8 cellular contexts compared by ENCODE assay signal in genomic region chr3:126197854-126198584, GRCh38. TPM values are rescaled to one million over a fixed set of nuclear protein-coding genes. Genes with fewer than 3 reads are reported as not detected.
DNase-seq lines count a peak whose midpoint lies in the region; ATAC-seq and TF ChIP-seq lines count a peak whose summit lies in the region.

No MANE protein-coding gene starts in this region.

- H3K4me1 ChIP-seq in fibroblast of lung (ENCODE audit: control insufficient read depth, extremely low read depth, insufficient read depth, low read length) (no peaks in the 10 kb centered on the region), neural progenitor cell (peaks cover 9% of the 10 kb centered on the region)

- H3K27me3 Mint-ChIP-seq in neural progenitor cell (ENCODE audit: insufficient read depth, low read depth): no peaks in the 10 kb centered on the region

- H3K79me2 ChIP-seq in fibroblast of lung (ENCODE audit: control insufficient read depth, insufficient read depth, low read length): no peaks in the 10 kb centered on the region
- H3K79me2 ChIP-seq in neural progenitor cell (ENCODE audit: low read depth): no peaks in the 10 kb centered on the region

- peaks cover 24% of the 10 kb centered on the region for H3K9me3 Mint-ChIP-seq in neural progenitor cell

- H3K27me3 ChIP-seq in fibroblast of lung (ENCODE audit: control insufficient read depth, insufficient read depth, low read length) (no peaks in the 10 kb centered on the region), neural progenitor cell (no peaks in the 10 kb centered on the region)

- peaks cover 11% of the 10 kb centered on the region for H3K4me1 Mint-ChIP-seq in neural progenitor cell

- no peak overlapping the region for H3K4me3 Mint-ChIP-seq in neural progenitor cell

- H4K20me1 ChIP-seq in fibroblast of lung (ENCODE audit: control insufficient read depth, extremely low read depth, insufficient read depth, low read length) (no peaks in the 10 kb centered on the region), neural progenitor cell (ENCODE audit: low read depth) (no peaks in the 10 kb centered on the region)

- H3K36me3 Mint-ChIP-seq in neural progenitor cell: no peaks in the 10 kb centered on the region

- H3K9ac ChIP-seq in fibroblast of lung (ENCODE audit: insufficient read depth, low read length) (no peak overlapping the region), neural progenitor cell (no peak overlapping the region)

- no peak overlapping the region for H3K4me2 ChIP-seq in fibroblast of lung (ENCODE audit: extremely low read depth, insufficient read depth, low read length)
- no peak overlapping the region for H3K4me2 ChIP-seq in neural progenitor cell

- H3K27ac ChIP-seq in fibroblast of lung (ENCODE audit: insufficient read depth, low read length) (no peak overlapping the region), neural progenitor cell (no peak overlapping the region)

- no peaks in the 10 kb centered on the region for H3F3A ChIP-seq in neural progenitor cell (ENCODE audit: low read depth)

- H3K9me3 ChIP-seq in fibroblast of lung (ENCODE audit: control insufficient read depth, insufficient read depth, low read depth, low read length): no peaks in the 10 kb centered on the region
- peaks cover 24% of the 10 kb centered on the region for H3K9me3 ChIP-seq in neural progenitor cell (ENCODE audit: low read depth)

- no peaks in the 10 kb centered on the region for H3K36me3 ChIP-seq in fibroblast of lung (ENCODE audit: control insufficient read depth, insufficient read depth, low read length)
- H3K36me3 ChIP-seq in neural progenitor cell: peaks cover 10% of the 10 kb centered on the region

- TF ChIP-seq CTCF in fibroblast of lung (conservative IDR thresholded peaks at IDR 0.05 in 1 of 2, IDR thresholded peaks at IDR 0.05 in 1 of 2; ENCODE audit: low read depth in 1 of 2, low read length in 2 of 2) (peak; percentile 67 to 94), neural progenitor cell (IDR thresholded peaks at IDR 0.05) (peak; percentile 63)

- DNase-seq in AML-193 (lab: John Stamatoyannopoulos, UW): peak; percentile 48 to 49
- DNase-seq in GM19238 (ENCODE audit: insufficient read length, low spot score): peak; percentile 33
- peak; percentile 14 for DNase-seq in NCI-H2081 treated with DMSO at 0.1 percent for 48 hours (lab: John Stamatoyannopoulos, UW)
- peak; percentile 17 to 22 for DNase-seq in activated CD4-positive, alpha-beta T cell treated with anti-CD3 and anti-CD28 coated beads, Interleukin-2, amount 50 U/mL, for 4 hours
- peak; percentile 41 to 65 for DNase-seq in fibroblast of lung (ENCODE audit: low read depth in 2 of 2)
- peak; percentile 63 for DNase-seq in neural progenitor cell (ENCODE audit: low spot score)
- peak; percentile 75 for DNase-seq in ureter (ENCODE audit: low spot score)

- no peak for ATAC-seq in GM19397 (IDR thresholded peaks at IDR 0.05; ENCODE audit: unreplicated experiment)

- H2AFZ ChIP-seq in fibroblast of lung (ENCODE audit: low read length) (no peak overlapping the region), neural progenitor cell (replicated peaks) (peak overlapping the region; percentile 26)

- H3K4me3 ChIP-seq in fibroblast of lung (replicated peaks in 1 of 4; ENCODE audit: control extremely low read depth in 1 of 4, insufficient read depth in 1 of 4, low read depth in 3 of 4, low read length in 4 of 4): no peak overlapping the region
- H3K4me3 ChIP-seq in neural progenitor cell: no peak overlapping the region

- H3K27ac Mint-ChIP-seq in neural progenitor cell: no peak overlapping the region

RNA-seq across cellular contexts. Expression of gene ALDH1L1, which starts 17.6 kb away (rescaled TPM):
- total RNA-seq in fibroblast of lung: not detected in 2 replicates
- not detected in 2 replicates for polyA plus RNA-seq in fibroblast of lung
- not detected in 2 replicates for polyA plus RNA-seq in fibroblast of lung (2012)
- polyA minus RNA-seq in fibroblast of lung (ENCODE audit: low replicate concordance): not detected in 2 replicates
- total RNA-seq in neural progenitor cell (ENCODE audit: low replicate concordance): 0.31 and 0.60 TPM in 2 replicates
- total RNA-seq in ureter: 129 TPM

Comparison
In these comparisons a context has a peak if more than half of its experiments do, and no peak if none do; other contexts are left out.
1. DNase-seq: peak in every context shown above with its lines; median percentile 75 in ureter; 63 in neural progenitor cell; 53 in fibroblast of lung; 48 in AML-193; 33 in GM19238; 20 in activated CD4-positive, alpha-beta T cell treated with anti-CD3 and anti-CD28 coated beads, Interleukin-2, amount 50 U/mL, for 4 hours; 14 in NCI-H2081 treated with DMSO at 0.1 percent for 48 hours.
2. RNA of gene ALDH1L1, which starts 17.6 kb away (total RNA-seq): 129 TPM in ureter (single experiment); 0.31 to 0.60 TPM in neural progenitor cell and not detected in fibroblast of lung; every median in the first group is over 10 times any median in the second.